Comparison of ENCODE assay signal across 8 cellular contexts in genomic region chr19:5547881-5548280, GRCh38. TPM values are rescaled to one million over a fixed set of nuclear protein-coding genes. Genes with fewer than 3 reads are reported as not detected.
DNase-seq lines count a peak whose midpoint lies in the region; FAIRE-seq and TF ChIP-seq lines count a peak whose summit lies in the region.

No MANE protein-coding gene starts in this region.

- TF ChIP-seq CTCF in VCaP (conservative IDR thresholded peaks at IDR 0.05), result peak; percentile 80

- TF ChIP-seq POLR2A in GM12891 (IDR thresholded peaks at IDR 0.05; ENCODE audit: low read depth, low read length), result no peak

- no peak overlapping the region for H3K27ac ChIP-seq in VCaP

- DNase-seq in NCI-H345 (lab: John Stamatoyannopoulos, UW) (peak; percentile 10), NCI-H345 treated with DMSO at 0.1 percent for 48 hours (lab: John Stamatoyannopoulos, UW; ENCODE audit: unreplicated experiment) (no peak), Kasumi-1 (lab: John Stamatoyannopoulos, UW) (peak; percentile 63 to 79), iPS-NIHi7 (ENCODE audit: extremely low spot score) (peak; percentile 76), GM12891 (ENCODE audit: insufficient read length, low spot score) (no peak), kidney glomerular epithelial cell (lab: John Stamatoyannopoulos, UW) (no peak)
- no peak for DNase-seq in activated effector memory CD4-positive, alpha-beta T cell treated with Interleukin-2 at 50 U/mL for 16 hours

- no peak for FAIRE-seq in GM12891 (lab: Jason Lieb, UNC)

TF ChIP-seq in GM12891, 5 proteins besides CTCF, POLR2A, EP300 and RAD21:
- TF ChIP-seq TAF1 (IDR thresholded peaks at IDR 0.05; ENCODE audit: low read depth, low read length) (no peak), POU2F2 (IDR thresholded peaks at IDR 0.05; ENCODE audit: low read depth, low read length) (no peak), PAX5 (IDR thresholded peaks at IDR 0.05; ENCODE audit: insufficient read depth, low read length, severe bottlenecking) (no peak), SPI1 (IDR thresholded peaks at IDR 0.05; ENCODE audit: low read depth, low read length) (no peak), POLR2AphosphoS5 (IDR thresholded peaks at IDR 0.05; ENCODE audit: low read depth, low read length) (no peak)

RNA-seq across cellular contexts. Expression of gene TINCR, which starts 19.9 kb away (rescaled TPM):
- 0.19 TPM for polyA plus RNA-seq in GM12891 (2012; ENCODE audit: low read depth, missing spikeins)

Comparison
In these comparisons a context has a peak if more than half of its experiments do, and no peak if none do; other contexts are left out.
1. DNase-seq: peak in NCI-H345 (single experiment), Kasumi-1 (2 of 2) and iPS-NIHi7 (single experiment); none in NCI-H345 treated with DMSO at 0.1 percent for 48 hours (single experiment), activated effector memory CD4-positive, alpha-beta T cell treated with Interleukin-2 at 50 U/mL for 16 hours (single experiment), GM12891 (single experiment) and kidney glomerular epithelial cell (single experiment).